Comparison of ENCODE assay signal across 8 cellular contexts in the genomic region with DNA sequence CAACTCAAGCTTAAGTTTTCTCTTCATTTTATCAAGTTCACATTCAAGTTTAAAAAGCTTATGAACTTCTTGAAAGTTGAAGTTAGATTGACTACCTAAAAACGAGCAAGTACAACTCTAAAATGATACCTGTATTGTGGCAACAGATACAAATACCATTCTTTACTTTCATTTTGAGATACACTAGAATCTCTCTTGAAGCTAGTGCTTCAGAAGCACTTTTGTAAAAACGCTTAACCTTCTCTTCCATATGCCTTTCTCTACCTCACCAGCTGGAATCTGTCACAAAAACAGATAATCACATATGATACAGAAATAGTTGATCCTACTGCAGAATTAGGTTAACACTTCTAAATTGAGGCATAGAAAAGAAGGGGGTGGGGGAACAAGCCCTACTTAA. TPM values are rescaled to one million over a fixed set of nuclear protein-coding genes. Genes with fewer than 3 reads are reported as not detected.
DNase-seq lines count a peak whose midpoint lies in the region; ATAC-seq, FAIRE-seq and TF ChIP-seq lines count a peak whose summit lies in the region.

No MANE protein-coding gene starts in this region.

- DNase-seq in K562 (ENCODE audit: extremely low read depth in 1 of 4, low spot score in 3 of 4) (no peak), islet precursor cell (no peak), DMS79 treated with DMSO at 0.1 percent for 48 hours (lab: John Stamatoyannopoulos, UW) (no peak), sciatic nerve (ENCODE audit: low spot score) (no peak)

- no peaks in the 10 kb centered on the region for H4K20me1 ChIP-seq in K562 (replicated peaks; ENCODE audit: control insufficient read depth, insufficient read depth, low read length)

- H3K4me3 ChIP-seq in K562 = peak overlapping the region; percentile 87
- H3K4me3 ChIP-seq in mucosa of rectum (ENCODE audit: low read length in 2 of 2) = peak overlapping the region; percentile 81 to 84

- in situ Hi-C loops in K562 (cut with MboI) = no loop called here

- no peak for TF ChIP-seq RAD21 in K562 (CRISPR knock-in tag; conservative IDR thresholded peaks at IDR 0.05 in 1 of 2, IDR thresholded peaks at IDR 0.05 in 1 of 2)

- POLR2A ChIA-PET in K562 (lab: Yijun Ruan, JAX) = interaction anchor here (0.7 to 0.9 kb wide), 2 partner anchors 12 to 78 kb away, joined by 3 to 4 read pairs; no protein-coding TSS in a partner anchor

- H3K27ac ChIP-seq in 22Rv1 (peak overlapping the region; percentile 92), K562 (ENCODE audit: extremely low read depth, low read depth, low read length) (peak overlapping the region; percentile 37; the same call in 2 of the 3 replicates), mucosa of rectum (ENCODE audit: low read depth in 2 of 2, low read length in 2 of 2) (peak overlapping the region; percentile 97 to 99)

- 10% methylated on average over 2 of the region's 2 CpGs for WGBS in K562 (ENCODE audit: insufficient coverage, low coverage, missing lambda C conversion rate)

- TF ChIP-seq EP300 in K562 (IDR thresholded peaks at IDR 0.05; ENCODE audit: low read length) = no peak

- H3K79me2 ChIP-seq in K562 (ENCODE audit: control insufficient read depth, insufficient read depth, low read length) = no peaks in the 10 kb centered on the region

- CTCF ChIA-PET in K562 (lab: Yijun Ruan, JAX; ENCODE audit: low intra/inter-chr PET ratio) = no interaction called here

- H3K9ac ChIP-seq in K562 (ENCODE audit: insufficient read depth in 1 of 2, low read depth in 2 of 2, low read length in 2 of 2) (peak overlapping the region; percentile 66 to 89; a peak in 3 of 4 replicates), mucosa of rectum (ENCODE audit: low read depth in 1 of 2, low read length in 2 of 2) (peak overlapping the region; percentile 83 to 90)

- no peak for FAIRE-seq in K562 (lab: Jason Lieb, UNC)

- BruUV-seq in K562 (replicated peaks; lab: Mats Ljungman, UMichigan) = no TSS peak

- TF ChIP-seq CTCF in 22Rv1 (IDR thresholded peaks at IDR 0.05) (no peak), K562 (IDR thresholded peaks at IDR 0.05 in 2 of 3, conservative IDR thresholded peaks at IDR 0.05 in 1 of 3; ENCODE audit: insufficient read depth in 2 of 3, low read depth in 1 of 3, low read length in 3 of 3) (no peak)

- H3K27me3 ChIP-seq in K562 (ENCODE audit: control insufficient read depth in 2 of 2, insufficient read depth in 2 of 2, low read length in 2 of 2) (no peaks in the 10 kb centered on the region; a peak in 1 of 5 replicates), mucosa of rectum (ENCODE audit: control insufficient read depth in 2 of 2, insufficient read depth in 2 of 2, low read length in 2 of 2) (no peaks in the 10 kb centered on the region)

- intact Hi-C loops in K562 (cut with micrococcal nuclease) (loop anchor here (5.0 kb wide), 1 partner anchor 110 kb away; a partner anchor contains a TSS), sciatic nerve (cut with DNase I) (no loop called here)

- H3K4me1 ChIP-seq in K562 (replicated peaks in 1 of 2; ENCODE audit: control insufficient read depth in 2 of 2, insufficient read depth in 2 of 2, low read length in 2 of 2) (peaks cover 10 to 14% of the 10 kb centered on the region in 2 experiments; a peak in 4 of 5 replicates), mucosa of rectum (ENCODE audit: control insufficient read depth in 2 of 2, insufficient read depth in 2 of 2, low read length in 2 of 2) (peaks cover 18 to 29% of the 10 kb centered on the region in 2 donors)

- H3K36me3 ChIP-seq in K562 (ENCODE audit: control insufficient read depth, insufficient read depth, low read length) = no peaks in the 10 kb centered on the region
- H3K36me3 ChIP-seq in mucosa of rectum (ENCODE audit: control insufficient read depth in 2 of 2, insufficient read depth in 2 of 2, low read length in 2 of 2) = peaks cover 7 to 12% of the 10 kb centered on the region in 2 donors

- TF ChIP-seq POLR2A in K562 (conservative IDR thresholded peaks at IDR 0.05) = no peak

- H3K9me3 ChIP-seq in K562 (replicated peaks; ENCODE audit: control insufficient read depth, insufficient read depth, low read depth, low read length) = no peaks in the 10 kb centered on the region
- no peaks in the 10 kb centered on the region for H3K9me3 ChIP-seq in mucosa of rectum (ENCODE audit: control insufficient read depth in 2 of 2, low read length in 2 of 2)

- H3K4me2 ChIP-seq in K562 (ENCODE audit: insufficient read depth, low read length) = peak overlapping the region; percentile 83

- H2AFZ ChIP-seq in K562 (ENCODE audit: low read depth, low read length) = peak overlapping the region; percentile 94

- no peaks in the 10 kb centered on the region for H3K9me1 ChIP-seq in K562 (ENCODE audit: control insufficient read depth, insufficient read depth, low read length)

- ATAC-seq in GM18873 (IDR thresholded peaks at IDR 0.05; ENCODE audit: low FRiP score, unreplicated experiment) (peak; percentile 15), HG03280 (IDR thresholded peaks at IDR 0.05; ENCODE audit: unreplicated experiment) (peak; percentile 19), K562 (no peak), sciatic nerve (no peak)

TF ChIP-seq in K562, 482 proteins besides CTCF, POLR2A, EP300 and RAD21:
- no peak for TF ChIP-seq ZNF124 (CRISPR knock-in tag; IDR thresholded peaks at IDR 0.05)
- no peak for TF ChIP-seq HDAC1 (IDR thresholded peaks at IDR 0.05)
- TF ChIP-seq HEY1 (CRISPR knock-in tag; IDR thresholded peaks at IDR 0.05; ENCODE audit: borderline replicate concordance) = no peak
- no peak for TF ChIP-seq SAP30 (IDR thresholded peaks at IDR 0.05; ENCODE audit: borderline replicate concordance, insufficient read depth, low read depth, low read length, poor library complexity, severe bottlenecking)
- TF ChIP-seq, protein P1, sequence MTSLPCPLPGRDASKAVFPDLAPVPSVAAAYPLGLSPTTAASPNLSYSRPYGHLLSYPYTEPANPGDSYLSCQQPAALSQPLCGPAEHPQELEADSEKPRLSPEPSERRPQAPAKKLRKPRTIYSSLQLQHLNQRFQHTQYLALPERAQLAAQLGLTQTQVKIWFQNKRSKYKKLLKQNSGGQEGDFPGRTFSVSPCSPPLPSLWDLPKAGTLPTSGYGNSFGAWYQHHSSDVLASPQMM (CRISPR knock-in tag; IDR thresholded peaks at IDR 0.05) = no peak
- TF ChIP-seq SRF (CRISPR knock-in tag; IDR thresholded peaks at IDR 0.05) = no peak

RNA-seq across cellular contexts. Expression of a gene that starts 1.6 kb away (rescaled TPM):
- 7.7 and 29.7 TPM in 2 replicates for total RNA-seq in K562 (2011; cell fraction: chromatin; rRNA removed; ENCODE audit: low replicate concordance)
- 3.7 and 5.1 TPM in 2 replicates for total RNA-seq in K562 (2011; cell fraction: nucleolus; rRNA removed)
- 17.5 and 28.7 TPM in 2 replicates for total RNA-seq in K562 (2011; cell fraction: nucleoplasm; rRNA removed)
- total RNA-seq in K562 (2014; rRNA removed) = 3.9 and 5.2 TPM in 2 replicates
- total RNA-seq in K562 (2014; rRNA removed; fragmentation: Illumina TruSeq; extraction: Trizol) = 3.7 and 3.8 TPM in 2 replicates
- total RNA-seq in K562 (2015; rRNA removed; fragmentation: Illumina TruSeq; extraction: Trizol) = 3.2 and 3.9 TPM in 2 replicates
- total RNA-seq in K562 (2021) = 3.9 and 6.1 TPM in 2 replicates
- 5.2 and 5.9 TPM in 2 replicates for polyA plus RNA-seq in K562 (2011; rRNA removed)
- 1.1 and 3.0 TPM in 2 replicates for polyA plus RNA-seq in K562 (2011; cell fraction: cytosol; rRNA removed)
- 8.6 and 12.3 TPM in 2 replicates for polyA plus RNA-seq in K562 (2011; cell fraction: nucleus; rRNA removed)
- polyA plus RNA-seq in K562 (2012) = 4.5 and 9.3 TPM in 2 replicates
- 4.2 and 5.8 TPM in 2 replicates for polyA plus RNA-seq in K562 (2014; fragmentation: Illumina TruSeq; extraction: Trizol)
- polyA plus RNA-seq in K562 (2014; fragmentation: Nextera tagmentation; extraction: Ambion mirVana) = 1 to 10 TPM; 2.0 to 2.1 TPM
- 3.0 and 3.6 TPM in 2 replicates for polyA plus RNA-seq in K562 (2014; rRNA removed)
- polyA minus RNA-seq in K562 (2011; rRNA and poly(A)+ RNA removed) = 10.3 and 10.8 TPM in 2 replicates
- polyA minus RNA-seq in K562 (2011; cell fraction: cytosol; rRNA and poly(A)+ RNA removed) = 3.7 and 6.5 TPM in 2 replicates
- 8.2 and 12.2 TPM in 2 replicates for polyA minus RNA-seq in K562 (2011; cell fraction: nucleus; rRNA and poly(A)+ RNA removed)
- total RNA-seq in sciatic nerve = 39.3 TPM

Comparison
In these comparisons a context has a peak if more than half of its experiments do, and no peak if none do; other contexts are left out.
1. H3K27ac ChIP-seq: peak in every context shown above with its lines; median percentile 98 in mucosa of rectum; 92 in 22Rv1; 37 in K562.
2. ATAC-seq: peak in GM18873 (single experiment) and HG03280 (single experiment); none in K562 (single experiment) and sciatic nerve (single experiment).